ENCODE assay signal across 24 cellular contexts in the genomic region with DNA sequence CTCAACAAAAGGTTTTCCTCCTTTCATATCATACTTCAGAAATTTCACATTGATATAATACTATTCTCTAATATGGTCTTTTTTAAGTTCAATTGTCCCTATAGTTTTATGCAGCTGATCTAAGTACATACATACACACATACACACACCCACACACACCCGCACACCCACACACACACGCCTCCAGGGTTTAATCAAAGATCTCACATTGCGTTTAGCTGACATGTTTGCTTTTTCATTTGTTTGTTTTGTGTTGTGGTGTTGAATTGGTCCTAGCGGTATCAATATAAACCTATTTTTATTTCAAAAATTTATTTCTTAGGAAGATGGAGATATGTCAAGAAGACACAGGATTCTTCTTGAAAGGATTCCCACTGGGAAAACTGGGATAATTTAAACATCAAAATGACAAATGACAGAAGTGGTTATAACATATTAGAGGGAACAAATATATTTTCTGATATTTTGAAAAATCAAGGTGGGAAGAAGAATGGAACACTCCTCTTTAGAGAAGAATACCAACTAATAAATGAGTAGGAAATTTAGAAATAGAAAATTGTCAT.
"Had no signal": no experiment of that assay in that cellular context is flagged by ENCODE, and none has a peak within 500 bp of the region (broad histone marks: within the 10 kb centered on the region; RNA-seq: fewer than 3 reads in every experiment).

No MANE protein-coding gene starts in this region.

- H3K36me3 Mint-ChIP-seq: activated CD4-positive, alpha-beta memory T cell treated with anti-CD3 and anti-CD28 coated beads for 36 hours; activated CD8-positive, alpha-beta memory T cell treated with anti-CD3 and anti-CD28 coated beads, Interleukin-2, amount 10 ng/mL, durations not matched to agents 7 days and 5 days; activated naive CD8-positive, alpha-beta T cell had no signal

- H3K4me3 Mint-ChIP-seq: activated CD4-positive, alpha-beta memory T cell treated with anti-CD3 and anti-CD28 coated beads for 36 hours; activated CD4-positive, alpha-beta T cell treated with anti-CD3 and anti-CD28 coated beads for 36 hours; activated CD4-positive, alpha-beta T cell treated with anti-CD3 and anti-CD28 coated beads, Interleukin-2, amount 10 ng/mL, durations not matched to agents 24 days and 14 days; activated CD8-positive, alpha-beta memory T cell treated with anti-CD3 and anti-CD28 coated beads, Interleukin-2, amount 10 ng/mL, durations not matched to agents 7 days and 5 days; activated CD8-positive, alpha-beta T cell treated with anti-CD3 and anti-CD28 coated beads, Interleukin-2, amount 10 ng/mL, durations not matched to agents 7 days and 5 days; activated naive CD8-positive, alpha-beta T cell; activated T-helper 17 cell treated with anti-CD3 and anti-CD28 coated beads, Interleukin-2, amount 50 U/mL, for 72 hours; endodermal cell had no signal

- H3K27ac Mint-ChIP-seq: activated CD4-positive, alpha-beta memory T cell treated with anti-CD3 and anti-CD28 coated beads for 36 hours; activated CD4-positive, alpha-beta T cell treated with anti-CD3 and anti-CD28 coated beads for 36 hours; activated CD4-positive, alpha-beta T cell treated with anti-CD3 and anti-CD28 coated beads, Interleukin-2, amount 10 ng/mL, durations not matched to agents 24 days and 14 days; activated CD8-positive, alpha-beta memory T cell treated with anti-CD3 and anti-CD28 coated beads, Interleukin-2, amount 10 ng/mL, durations not matched to agents 7 days and 5 days; activated CD8-positive, alpha-beta T cell treated with anti-CD3 and anti-CD28 coated beads, Interleukin-2, amount 10 ng/mL, durations not matched to agents 7 days and 5 days; activated naive CD8-positive, alpha-beta T cell; activated T-helper 17 cell treated with anti-CD3 and anti-CD28 coated beads, Interleukin-2, amount 50 U/mL, for 72 hours; endodermal cell had no signal

- H3K27me3 Mint-ChIP-seq: activated CD4-positive, alpha-beta memory T cell treated with anti-CD3 and anti-CD28 coated beads for 36 hours; activated CD4-positive, alpha-beta T cell treated with anti-CD3 and anti-CD28 coated beads for 36 hours; activated CD4-positive, alpha-beta T cell treated with anti-CD3 and anti-CD28 coated beads, Interleukin-2, amount 10 ng/mL, durations not matched to agents 24 days and 14 days; activated CD8-positive, alpha-beta memory T cell treated with anti-CD3 and anti-CD28 coated beads, Interleukin-2, amount 10 ng/mL, durations not matched to agents 7 days and 5 days had no signal

- H3K4me1 Mint-ChIP-seq: activated CD4-positive, alpha-beta T cell treated with anti-CD3 and anti-CD28 coated beads, Interleukin-2, amount 10 ng/mL, durations not matched to agents 24 days and 14 days; activated CD8-positive, alpha-beta memory T cell treated with anti-CD3 and anti-CD28 coated beads, Interleukin-2, amount 10 ng/mL, durations not matched to agents 7 days and 5 days; activated T-helper 17 cell treated with anti-CD3 and anti-CD28 coated beads, Interleukin-2, amount 50 U/mL, for 72 hours; endodermal cell had no signal

- H3K9me3 Mint-ChIP-seq: activated CD4-positive, alpha-beta memory T cell treated with anti-CD3 and anti-CD28 coated beads for 36 hours; activated CD4-positive, alpha-beta T cell treated with anti-CD3 and anti-CD28 coated beads, Interleukin-2, amount 10 ng/mL, durations not matched to agents 24 days and 14 days; activated T-helper 17 cell treated with anti-CD3 and anti-CD28 coated beads, Interleukin-2, amount 50 U/mL, for 72 hours; endodermal cell had no signal

- ATAC-seq: activated CD4-positive, alpha-beta T cell treated with anti-CD3 and anti-CD28 coated beads for 36 hours; activated CD8-positive, alpha-beta memory T cell treated with anti-CD3 and anti-CD28 coated beads, Interleukin-2, amount 10 ng/mL, durations not matched to agents 7 days and 5 days; activated CD8-positive, alpha-beta T cell treated with anti-CD3 and anti-CD28 coated beads, Interleukin-2, amount 10 ng/mL, durations not matched to agents 7 days and 5 days; activated T-helper 17 cell treated with anti-CD3 and anti-CD28 coated beads, Interleukin-2, amount 50 U/mL, for 72 hours; esophagus mucosa had no signal

- DNase-seq: activated CD4-positive, alpha-beta memory T cell treated with anti-CD3 and anti-CD28 coated beads for 36 hours; activated CD4-positive, alpha-beta T cell treated with anti-CD3 and anti-CD28 coated beads for 36 hours; activated CD4-positive, alpha-beta T cell treated with anti-CD3 and anti-CD28 coated beads, Interleukin-2, amount 10 ng/mL, durations not matched to agents 24 days and 14 days; activated CD4-positive, CD25-positive, alpha-beta regulatory T cell; activated CD4-positive, CD25-positive, alpha-beta regulatory T cell treated with anti-CD3 and anti-CD28 coated beads, Interleukin-2, amount 50 U/mL, for 72 hours; activated CD8-positive, alpha-beta memory T cell treated with anti-CD3 and anti-CD28 coated beads, Interleukin-2, amount 10 ng/mL, durations not matched to agents 7 days and 5 days; activated CD8-positive, alpha-beta memory T cell treated with anti-CD3 and anti-CD28 coated beads, Interleukin-2, amount 50 U/mL, for 4 hours; activated CD8-positive, alpha-beta T cell treated with anti-CD3 and anti-CD28 coated beads, Interleukin-2, amount 10 ng/mL, durations not matched to agents 7 days and 5 days; activated effector memory CD4-positive, alpha-beta T cell treated with Interleukin-2 at 50 U/mL for 16 hours; activated gamma-delta T cell treated with Interleukin-2 at 50 U/mL for 16 hours; activated naive CD4-positive, alpha-beta T cell treated with anti-CD3 and anti-CD28 coated beads, Interleukin-2, amount 50 U/mL, for 16 hours; activated naive CD4-positive, alpha-beta T cell treated with Interleukin-2 at 50 U/mL for 16 hours; activated T-cell treated with anti-CD3 and anti-CD28 coated beads, Interleukin-2, amount 50 U/mL, for 1 hour; amniotic stem cell; anterior cingulate cortex; cortex of kidney; dermis blood vessel endothelial cell; effector CD8-positive, alpha-beta T cell; endodermal cell; head of caudate nucleus; T-helper 2 cell had no signal
